ENCODE assay signal across 9 cellular contexts in genomic region chr2:173537694-173538093, GRCh38.
"Had no signal": no experiment of that assay in that cellular context is flagged by ENCODE, and none has a peak within 500 bp of the region (broad histone marks: within the 10 kb centered on the region; RNA-seq: fewer than 3 reads in every experiment).

No MANE protein-coding gene starts in this region.

- H3K27ac ChIP-seq: GM23248, HL-60 had no signal

- H3K9me3 ChIP-seq: HAP-1 had no signal

- H3K4me3 ChIP-seq: GM23248, HAP-1 had no signal

- H3K4me1 ChIP-seq: HAP-1 had no signal

- H3K36me3 ChIP-seq: HAP-1 had no signal

- DNase-seq: GM23248, GOT3, H7, HFFc6, KBM-7 had no signal

- H3K9ac ChIP-seq: GM23248 had no signal

- ATAC-seq: HCT116, HepG2 had no signal

- H2AFZ ChIP-seq: GM23248 had no signal
